ENCODE assay signal across 21 cellular contexts in genomic region chr16:10255728-10256127, GRCh38.
"Had no signal": no experiment of that assay in that cellular context is flagged by ENCODE, and none has a peak within 500 bp of the region (broad histone marks: within the 10 kb centered on the region; RNA-seq: fewer than 3 reads in every experiment).

No MANE protein-coding gene starts in this region.

- H3K4me3 ChIP-seq: breast epithelium, left lung, suprapubic skin, transverse colon, uterus had no signal

- H3K36me3 Mint-ChIP-seq: activated naive CD4-positive, alpha-beta T cell treated with anti-CD3 and anti-CD28 coated beads, Interleukin-2, amount 50 U/mL, for 24 hours; memory B cell; naive thymus-derived CD4-positive, alpha-beta T cell had no signal

- H3K9me3 ChIP-seq: breast epithelium, left lung, suprapubic skin, transverse colon, uterus had no signal

- H3K27me3 ChIP-seq: left lung, uterus had no signal

- H3K27ac Mint-ChIP-seq: activated naive CD4-positive, alpha-beta T cell treated with anti-CD3 and anti-CD28 coated beads, Interleukin-2, amount 50 U/mL, for 24 hours; memory B cell; stimulated activated naive CD8-positive, alpha-beta T cell treated with anti-CD3 and anti-CD28 coated beads, Interleukin-15, Interleukin-2, amounts not matched to agents 100 ng/mL and 50 ng/mL, for 24 hours; T-helper 1 cell treated with Interleukin-12 subunit alpha and Interleukin-12 subunit beta and Interleukin-4 antibody, amounts not matched to agents 30 μg/mL and 1 μg/mL, for 36 hours had no signal

- H3K4me1 ChIP-seq: breast epithelium, uterus had no signal

- H3K9me3 Mint-ChIP-seq: activated naive CD4-positive, alpha-beta T cell treated with anti-CD3 and anti-CD28 coated beads, Interleukin-2, amount 50 U/mL, for 24 hours; memory B cell; naive thymus-derived CD4-positive, alpha-beta T cell; stimulated activated naive CD8-positive, alpha-beta T cell treated with anti-CD3 and anti-CD28 coated beads, Interleukin-15, Interleukin-2, amounts not matched to agents 100 ng/mL and 50 ng/mL, for 24 hours; T-helper 1 cell treated with Interleukin-12 subunit alpha and Interleukin-12 subunit beta and Interleukin-4 antibody, amounts not matched to agents 30 μg/mL and 1 μg/mL, for 36 hours had no signal

- DNase-seq: activated CD4-positive, alpha-beta T cell treated with anti-CD3 and anti-CD28 coated beads, Interleukin-2, amount 50 U/mL, for 1 hour; activated CD4-positive, CD25-positive, alpha-beta regulatory T cell treated with anti-CD3 and anti-CD28 coated beads, Interleukin-2, amount 50 U/mL, for 72 hours; activated CD8-positive, alpha-beta memory T cell treated with anti-CD3 and anti-CD28 coated beads for 24 hours; activated CD8-positive, alpha-beta memory T cell treated with anti-CD3 and anti-CD28 coated beads, Interleukin-2, amount 50 U/mL, for 48 hours; activated effector memory CD4-positive, alpha-beta T cell treated with anti-CD3 and anti-CD28 coated beads, Interleukin-2, amount 50 U/mL, for 16 hours; activated T-cell treated with anti-CD3 and anti-CD28 coated beads, Interleukin-2, amount 50 U/mL, for 48 hours; effector CD4-positive, alpha-beta T cell; left lung; naive thymus-derived CD4-positive, alpha-beta T cell; stimulated activated CD4-positive, alpha-beta T cell treated with anti-CD3 and anti-CD28 coated beads, Interleukin-2, amount 100 ng/mL, for 24 hours; transverse colon; uterus had no signal

- H3K27ac ChIP-seq: breast epithelium, left lung, suprapubic skin, transverse colon, uterus, VCaP had no signal

- H3K36me3 ChIP-seq: breast epithelium, left lung, suprapubic skin, transverse colon, uterus had no signal

- FAIRE-seq: astrocyte, keratinocyte had no signal

- H3K4me3 Mint-ChIP-seq: activated naive CD4-positive, alpha-beta T cell treated with anti-CD3 and anti-CD28 coated beads, Interleukin-2, amount 50 U/mL, for 24 hours; memory B cell; naive thymus-derived CD4-positive, alpha-beta T cell; stimulated activated naive CD8-positive, alpha-beta T cell treated with anti-CD3 and anti-CD28 coated beads, Interleukin-15, Interleukin-2, amounts not matched to agents 100 ng/mL and 50 ng/mL, for 24 hours; T-helper 1 cell treated with Interleukin-12 subunit alpha and Interleukin-12 subunit beta and Interleukin-4 antibody, amounts not matched to agents 30 μg/mL and 1 μg/mL, for 36 hours had no signal
